In genomic region chr9:34611811-34612787, GRCh38 we compare ENCODE assay signal across 8 cellular contexts. TPM values are rescaled to one million over a fixed set of nuclear protein-coding genes. Genes with fewer than 3 reads are reported as not detected.
DNase-seq lines count a peak whose midpoint lies in the region; ATAC-seq and TF ChIP-seq lines count a peak whose summit lies in the region.

A gene with protein sequence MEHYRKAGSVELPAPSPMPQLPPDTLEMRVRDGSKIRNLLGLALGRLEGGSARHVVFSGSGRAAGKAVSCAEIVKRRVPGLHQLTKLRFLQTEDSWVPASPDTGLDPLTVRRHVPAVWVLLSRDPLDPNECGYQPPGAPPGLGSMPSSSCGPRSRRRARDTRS (minus strand): TSS chr9:34612097. CDS start chr9:34611296, 801 bp downstream.

- peaks cover 7 to 35% (median 25%) of the 10 kb centered on the region in 4 donors for H3K4me1 Mint-ChIP-seq in CD4-positive, alpha-beta memory T cell

- CTCF ChIA-PET in CD4-positive, alpha-beta memory T cell (lab: Charles Lee; ENCODE audit: partially characterized antibody): interaction anchor here (1.0 to 8.4 kb wide), 8 partner anchors 8 to 90 kb away, joined by 4 to 235 read pairs (median 12); partner anchors contain the start of genes ARID3C, DCTN3, GALT and SIGMAR1

- H3K4me3 Mint-ChIP-seq in CD4-positive, alpha-beta memory T cell: peak within 1 kb of the TSS; percentile 87 to 99 (median 92)

- TF ChIP-seq CTCF in epithelial cell of esophagus (IDR thresholded peaks at IDR 0.05; ENCODE audit: insufficient read depth, low read depth, low read length, missing control alignments) (no peak), mucosa of descending colon (IDR thresholded peaks at IDR 0.05) (no peak)

- H3K36me3 Mint-ChIP-seq in CD4-positive, alpha-beta memory T cell: peaks cover 9 to 37% of the 10 kb centered on the region in 2 donors

- peak within 1 kb of the TSS; percentile 81 to 88 for H3K4me3 ChIP-seq in CD4-positive, alpha-beta memory T cell (ENCODE audit: low read length in 2 of 2)
- H3K4me3 ChIP-seq in NT2/D1 (ENCODE audit: insufficient read length, low read depth) (peak within 1 kb of the TSS; percentile 90), epithelial cell of esophagus (ENCODE audit: low read length) (peak within 1 kb of the TSS; percentile 91), mucosa of descending colon (peak within 1 kb of the TSS; percentile 48)

- POLR2A ChIA-PET in CD4-positive, alpha-beta memory T cell (lab: Charles Lee; ENCODE audit: partially characterized antibody): interaction anchor here (0.9 to 4.4 kb wide), 8 partner anchors 8 to 90 kb away, joined by 3 to 106 read pairs (median 6); partner anchors contain the start of genes ARID3C, CCL27, DCTN3 and GALT

- peak; percentile 83 to 89 (median 86) for DNase-seq in CD4-positive, alpha-beta memory T cell
- DNase-seq in NT2/D1 (ENCODE audit: low read depth, low spot score) (no peak), activated T-cell treated with anti-CD3 and anti-CD28 coated beads for 24 hours (ENCODE audit: low read depth) (peak; percentile 83), epithelial cell of esophagus (ENCODE audit: low read depth) (peak; percentile 80), mucosa of descending colon (peak; percentile 85 to 94 (median 90))
- peak; percentile 64 to 68 for DNase-seq in stimulated activated CD8-positive, alpha-beta memory T cell treated with anti-CD3 and anti-CD28 coated beads, Interleukin-4, amount 100 ng/mL, for 1 hour (ENCODE audit: low read depth in 2 of 2, low spot score in 1 of 2)

- H3K27ac Mint-ChIP-seq in CD4-positive, alpha-beta memory T cell: peak within 1 kb of the TSS; percentile 83 to 97 (median 96)

- H3K9me3 Mint-ChIP-seq in CD4-positive, alpha-beta memory T cell: no peaks in the 10 kb centered on the region

- no peaks in the 10 kb centered on the region for H3K27me3 ChIP-seq in CD4-positive, alpha-beta memory T cell (ENCODE audit: insufficient read depth, low read length)
- H3K27me3 ChIP-seq in NT2/D1 (ENCODE audit: insufficient read depth, insufficient read length): no peaks in the 10 kb centered on the region

- peak within 1 kb of the TSS; percentile 71 for H3K27ac ChIP-seq in CD4-positive, alpha-beta memory T cell (ENCODE audit: low read depth, low read length)

- H3K4me1 ChIP-seq in CD4-positive, alpha-beta memory T cell (ENCODE audit: insufficient read depth, low read length): peaks cover 19% of the 10 kb centered on the region
- H3K4me1 ChIP-seq in NT2/D1 (ENCODE audit: insufficient read depth, insufficient read length) (peaks cover 14% of the 10 kb centered on the region), mucosa of descending colon (ENCODE audit: low read depth) (peaks cover 4% of the 10 kb centered on the region)

- no peaks in the 10 kb centered on the region for H3K9me3 ChIP-seq in CD4-positive, alpha-beta memory T cell (ENCODE audit: control insufficient read depth in 1 of 2, low read length in 2 of 2)
- no peaks in the 10 kb centered on the region for H3K9me3 ChIP-seq in NT2/D1 (ENCODE audit: insufficient read depth, low read length)
- H3K9me3 ChIP-seq in mucosa of descending colon: no peaks in the 10 kb centered on the region

- no peaks in the 10 kb centered on the region for H3K27me3 Mint-ChIP-seq in CD4-positive, alpha-beta memory T cell

- peaks cover 26% of the 10 kb centered on the region for H3K36me3 ChIP-seq in CD4-positive, alpha-beta memory T cell (ENCODE audit: insufficient read depth, low read length)
- H3K36me3 ChIP-seq in NT2/D1 (ENCODE audit: insufficient read depth, insufficient read length, low read length) (peaks cover 45% of the 10 kb centered on the region), mucosa of descending colon (ENCODE audit: low read depth) (no peaks in the 10 kb centered on the region)

- H3K9ac ChIP-seq in NT2/D1 (ENCODE audit: insufficient read length, low read depth): peak within 1 kb of the TSS; percentile 94

- intact Hi-C loops in CD4-positive, alpha-beta memory T cell (cut with micrococcal nuclease): loop anchor here (1.0 to 5.0 kb wide), 9 partner anchors 8 to 795 kb away; partner anchors contain the start of genes DCTN3, DNAI1, DNAJB5 and FAM219A
- intact Hi-C loops in mucosa of descending colon (cut with DNase I, micrococcal nuclease): no loop called here

- peak; percentile 85 for ATAC-seq in GM19351 (IDR thresholded peaks at IDR 0.05; ENCODE audit: unreplicated experiment)
- ATAC-seq in HG03521 (IDR thresholded peaks at IDR 0.05; ENCODE audit: unreplicated experiment): peak; percentile 88
- ATAC-seq in mucosa of descending colon: peak; percentile 95

RNA-seq across cellular contexts. Expression of the gene that starts here (rescaled TPM):
- 10 to 100 TPM; 28.5 to 28.9 TPM for total RNA-seq in CD4-positive, alpha-beta memory T cell
- polyA plus RNA-seq in CD4-positive, alpha-beta memory T cell: 10 to 100 TPM; 39.1 to 46.5 TPM
- total RNA-seq in mucosa of descending colon: 10 to 100 TPM; 29.4 to 47.2 (median 39.4) TPM
